13 cellular contexts compared by ENCODE assay signal in the genomic region with DNA sequence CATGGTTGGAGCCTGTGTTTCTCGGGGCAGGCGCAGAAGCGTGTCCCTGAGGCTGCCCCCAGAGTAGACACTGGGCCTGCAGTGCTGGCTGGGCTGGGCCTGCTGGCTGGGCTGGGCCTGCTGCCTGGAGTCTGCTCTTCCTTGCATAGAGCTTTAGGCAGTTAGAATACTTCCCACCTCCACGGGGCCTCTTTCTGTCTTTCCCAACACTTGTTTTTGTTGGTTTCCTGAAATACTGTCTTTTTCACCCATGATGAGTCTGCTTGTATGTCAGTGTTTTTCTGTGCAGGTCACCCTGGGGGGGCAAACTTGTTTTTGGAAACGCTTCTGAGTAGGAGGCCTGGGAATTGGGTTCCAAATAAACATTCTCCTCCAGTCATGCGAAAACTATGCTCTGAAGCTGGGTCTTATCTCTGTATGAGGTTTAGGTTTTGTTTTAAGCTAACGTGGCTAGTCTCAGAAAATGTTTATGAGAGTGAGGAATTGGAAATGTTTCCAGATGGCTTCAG. TPM values are rescaled to one million over a fixed set of nuclear protein-coding genes. Genes with fewer than 3 reads are reported as not detected.
DNase-seq lines count a peak whose midpoint lies in the region; ATAC-seq, FAIRE-seq and TF ChIP-seq lines count a peak whose summit lies in the region.
"Had no signal": no experiment of that assay in that cellular context is flagged by ENCODE, and none has a peak within 500 bp of the region (broad histone marks: within the 10 kb centered on the region; RNA-seq: fewer than 3 reads in every experiment).

No MANE protein-coding gene starts in this region.

- CTCF ChIA-PET in RWPE1 (lab: Yijun Ruan, JAX), result interaction anchor here (1.4 kb wide), 1 partner anchor 135 kb away, joined by 5 read pairs; no protein-coding TSS in a partner anchor

- H3K27ac ChIP-seq in RWPE1 (peak overlapping the region; percentile 14; the same call in 1 of the 2 replicates), pancreas (no peak overlapping the region)

- DNase-seq in AG10803 (ENCODE audit: low read depth), result peak; percentile 96
- no peak for DNase-seq in RWPE1 (ENCODE audit: low spot score)
- peak; percentile 90 to 91 for DNase-seq in foreskin fibroblast
- DNase-seq in pancreas, result peak in 2 of 6 donors; percentile 24 to 46
- DNase-seq in HPDE6-E6E7 (ENCODE audit: extremely low spot score), result no peak
- DNase-seq in activated T-helper 2 cell treated with anti-CD3 and anti-CD28 coated beads, Interferon-gamma antibody, Interleukin-2, Interleukin-4, amounts not matched to agents 10 μg/mL and 5 μg/mL and 100 μg/mL, durations not matched to agents 14 hours and 24 hours and 36 hours (ENCODE audit: low spot score), result no peak
- DNase-seq: CD8-positive, alpha-beta T cell; cortex of kidney; NCI-H2227 treated with DMSO at 0.1 percent for 48 hours; stimulated activated naive B cell treated with anti-CD40 and anti-IgM and Interleukin-4, amounts not matched to agents 10 μg/mL and 1 μg/mL and 100 μg/mL, for 72 hours had no signal

- TF ChIP-seq CTCF in AG10803 (conservative IDR thresholded peaks at IDR 0.05; ENCODE audit: low read length) (no peak), RWPE1 (conservative IDR thresholded peaks at IDR 0.05; ENCODE audit: low read depth) (no peak), foreskin fibroblast (IDR thresholded peaks at IDR 0.05; ENCODE audit: low read depth, low read length) (no peak), pancreas (IDR thresholded peaks at IDR 0.05) (no peak)

- ATAC-seq in pancreas (peak in 3 of 4 donors; percentile 19 to 54 (median 28)), GM18907 (IDR thresholded peaks at IDR 0.05; ENCODE audit: unreplicated experiment) (no peak), GM18909 (IDR thresholded peaks at IDR 0.05; ENCODE audit: poor library complexity, unreplicated experiment) (no peak)
- ATAC-seq: CD8-positive, alpha-beta T cell; natural killer cell treated with Interleukin-12 subunit alpha and Interleukin-12 subunit beta and Interleukin-15 and Interleukin-18, amount 100 ng/mL, for 72 hours; stimulated activated naive B cell treated with anti-CD40 and anti-IgM and Interleukin-4, amounts not matched to agents 10 μg/mL and 1 μg/mL and 100 μg/mL, for 72 hours had no signal

- H3K36me3 Mint-ChIP-seq in activated T-helper 2 cell treated with anti-CD3 and anti-CD28 coated beads, Interferon-gamma antibody, Interleukin-2, Interleukin-4, amounts not matched to agents 10 μg/mL and 5 μg/mL and 100 μg/mL, durations not matched to agents 14 hours and 24 hours and 36 hours (ENCODE audit: low read depth), result peaks cover 24% of the 10 kb centered on the region
- H3K36me3 Mint-ChIP-seq: natural killer cell treated with Interleukin-12 subunit alpha and Interleukin-12 subunit beta and Interleukin-15 and Interleukin-18, amount 100 ng/mL, for 72 hours had no signal

- 79 to 80% methylated on average over 7 of the region's 7 CpGs for WGBS in pancreas, 2 donors

- no peak overlapping the region for H3K4me3 Mint-ChIP-seq in activated T-helper 2 cell treated with anti-CD3 and anti-CD28 coated beads, Interferon-gamma antibody, Interleukin-2, Interleukin-4, amounts not matched to agents 10 μg/mL and 5 μg/mL and 100 μg/mL, durations not matched to agents 14 hours and 24 hours and 36 hours (ENCODE audit: low read depth)
- H3K4me3 Mint-ChIP-seq: CD8-positive, alpha-beta T cell; natural killer cell treated with Interleukin-12 subunit alpha and Interleukin-12 subunit beta and Interleukin-15 and Interleukin-18, amount 100 ng/mL, for 72 hours; stimulated activated naive B cell treated with anti-CD40 and anti-IgM and Interleukin-4, amounts not matched to agents 10 μg/mL and 1 μg/mL and 100 μg/mL, for 72 hours had no signal

- H3K4me3 ChIP-seq in AG10803 (ENCODE audit: low read length), result no peak overlapping the region
- no peak overlapping the region for H3K4me3 ChIP-seq in foreskin fibroblast (ENCODE audit: low read depth in 1 of 2, low read length in 2 of 2)
- no peak overlapping the region for H3K4me3 ChIP-seq in pancreas

- H3K36me3 ChIP-seq in pancreas, result peaks cover 0 to 24% (median 0%) of the 10 kb centered on the region in 3 donors

- POLR2A ChIA-PET in RWPE1 (lab: Yijun Ruan, JAX; ENCODE audit: low non-redundant PET), result no interaction called here

- no peaks in the 10 kb centered on the region for H3K9me3 ChIP-seq in pancreas

- intact Hi-C loops in pancreas (cut with DNase I), result loop anchor here in 2 of 3 donors (5.0 to 10.0 kb wide), 2 partner anchors 115 to 122 kb away; a partner anchor contains a TSS
- intact Hi-C loops in activated T-helper 2 cell treated with anti-CD3 and anti-CD28 coated beads, Interferon-gamma antibody, Interleukin-2, Interleukin-4, amounts not matched to agents 10 μg/mL and 5 μg/mL and 100 μg/mL, durations not matched to agents 14 hours and 24 hours and 36 hours (cut with micrococcal nuclease), result no loop called here

- no peaks in the 10 kb centered on the region for H3K27me3 ChIP-seq in pancreas

- no peaks in the 10 kb centered on the region for H3K27me3 Mint-ChIP-seq in activated T-helper 2 cell treated with anti-CD3 and anti-CD28 coated beads, Interferon-gamma antibody, Interleukin-2, Interleukin-4, amounts not matched to agents 10 μg/mL and 5 μg/mL and 100 μg/mL, durations not matched to agents 14 hours and 24 hours and 36 hours (ENCODE audit: low read depth)
- H3K27me3 Mint-ChIP-seq: natural killer cell treated with Interleukin-12 subunit alpha and Interleukin-12 subunit beta and Interleukin-15 and Interleukin-18, amount 100 ng/mL, for 72 hours; stimulated activated naive B cell treated with anti-CD40 and anti-IgM and Interleukin-4, amounts not matched to agents 10 μg/mL and 1 μg/mL and 100 μg/mL, for 72 hours had no signal

- no peak for FAIRE-seq in pancreas (lab: Jason Lieb, UNC)

- H3K4me1 ChIP-seq in pancreas, result no peaks in the 10 kb centered on the region

- H3K27ac Mint-ChIP-seq in activated T-helper 2 cell treated with anti-CD3 and anti-CD28 coated beads, Interferon-gamma antibody, Interleukin-2, Interleukin-4, amounts not matched to agents 10 μg/mL and 5 μg/mL and 100 μg/mL, durations not matched to agents 14 hours and 24 hours and 36 hours, result no peak overlapping the region
- H3K27ac Mint-ChIP-seq: stimulated activated naive B cell treated with anti-CD40 and anti-IgM and Interleukin-4, amounts not matched to agents 10 μg/mL and 1 μg/mL and 100 μg/mL, for 72 hours had no signal

- H3K4me1 Mint-ChIP-seq in activated T-helper 2 cell treated with anti-CD3 and anti-CD28 coated beads, Interferon-gamma antibody, Interleukin-2, Interleukin-4, amounts not matched to agents 10 μg/mL and 5 μg/mL and 100 μg/mL, durations not matched to agents 14 hours and 24 hours and 36 hours (ENCODE audit: low read depth), result no peaks in the 10 kb centered on the region

- no peaks in the 10 kb centered on the region for H3K9me3 Mint-ChIP-seq in activated T-helper 2 cell treated with anti-CD3 and anti-CD28 coated beads, Interferon-gamma antibody, Interleukin-2, Interleukin-4, amounts not matched to agents 10 μg/mL and 5 μg/mL and 100 μg/mL, durations not matched to agents 14 hours and 24 hours and 36 hours
- H3K9me3 Mint-ChIP-seq: CD8-positive, alpha-beta T cell; natural killer cell treated with Interleukin-12 subunit alpha and Interleukin-12 subunit beta and Interleukin-15 and Interleukin-18, amount 100 ng/mL, for 72 hours; stimulated activated naive B cell treated with anti-CD40 and anti-IgM and Interleukin-4, amounts not matched to agents 10 μg/mL and 1 μg/mL and 100 μg/mL, for 72 hours had no signal

RNA-seq across cellular contexts. Expression of a gene that starts 32.2 kb away (rescaled TPM):
- total RNA-seq in pancreas, result 10 to 100 TPM in 2 of 6 donors, 1 to 10 TPM in 4; 6.1 to 14.0 (median 9.2) TPM
- polyA plus RNA-seq in pancreas, result 1 to 10 TPM; 7.0 to 8.6 TPM
- 25.6 and 28.2 TPM in 2 replicates for total RNA-seq in activated T-helper 2 cell treated with anti-CD3 and anti-CD28 coated beads, Interferon-gamma antibody, Interleukin-2, Interleukin-4, amounts not matched to agents 10 μg/mL and 5 μg/mL and 100 μg/mL, durations not matched to agents 14 hours and 24 hours and 36 hours

RNA-seq across cellular contexts. Expression of a gene that starts 32.2 kb away (rescaled TPM):
- 10 to 100 TPM; 16.1 to 23.5 (median 18.3) TPM for total RNA-seq in pancreas
- polyA plus RNA-seq in pancreas, result 10 to 100 TPM; 20.5 to 24.8 TPM
- 28.4 and 29.9 TPM in 2 replicates for total RNA-seq in activated T-helper 2 cell treated with anti-CD3 and anti-CD28 coated beads, Interferon-gamma antibody, Interleukin-2, Interleukin-4, amounts not matched to agents 10 μg/mL and 5 μg/mL and 100 μg/mL, durations not matched to agents 14 hours and 24 hours and 36 hours

Comparison
In these comparisons a context has a peak if more than half of its experiments do, and no peak if none do; other contexts are left out.
1. DNase-seq: peak in AG10803 (single experiment) and foreskin fibroblast (2 of 2); none in RWPE1 (single experiment), HPDE6-E6E7 (single experiment) and activated T-helper 2 cell treated with anti-CD3 and anti-CD28 coated beads, Interferon-gamma antibody, Interleukin-2, Interleukin-4, amounts not matched to agents 10 μg/mL and 5 μg/mL and 100 μg/mL, durations not matched to agents 14 hours and 24 hours and 36 hours (single experiment).
2. ATAC-seq: peak in pancreas (3 of 4); none in GM18907 (single experiment) and GM18909 (single experiment).